ENCODE assay signal across 8 cellular contexts in genomic region chr12:67648306-67649164, GRCh38.
DNase-seq lines count a peak whose midpoint lies in the region; ATAC-seq and TF ChIP-seq lines count a peak whose summit lies in the region.

TSS of gene DYRK2 (plus strand) at chr12:67648745. CDS start at chr12:67649134, 389 bp downstream.

- DNase-seq in NCI-H2029 (lab: John Stamatoyannopoulos, UW): peak; percentile 59
- DNase-seq in NCI-H2029 treated with DMSO at 0.1 percent for 48 hours (lab: John Stamatoyannopoulos, UW): no peak
- DNase-seq in NCI-H2081 (lab: John Stamatoyannopoulos, UW): peak; percentile 78
- peak; percentile 74 to 86 for DNase-seq in cardiac fibroblast (ENCODE audit: low read depth in 2 of 2)
- DNase-seq in iris pigment epithelial cell (ENCODE audit: low read depth): peak; percentile 84
- DNase-seq in stimulated activated CD4-positive, alpha-beta T cell treated with anti-CD3 and anti-CD28 coated beads, Interleukin-12 subunit alpha, Interleukin-12 subunit beta, amount 100 ng/mL, for 24 hours (ENCODE audit: low read depth in 2 of 2): peak; percentile 31 to 53

- no peak for TF ChIP-seq CTCF in WI38 (IDR thresholded peaks at IDR 0.05; ENCODE audit: low read depth, low read length)
- TF ChIP-seq CTCF in cardiac fibroblast (IDR thresholded peaks at IDR 0.05; ENCODE audit: low read depth, low read length): no peak

- H3K4me3 ChIP-seq in WI38 (ENCODE audit: low read depth, low read length) (peak within 1 kb of the TSS; percentile 83), cardiac fibroblast (replicated peaks in 1 of 2; ENCODE audit: low read depth in 2 of 2, low read length in 2 of 2) (peak within 1 kb of the TSS; percentile 84 to 92)

- peak; percentile 63 for ATAC-seq in HG02759 (IDR thresholded peaks at IDR 0.05; ENCODE audit: unreplicated experiment)
